Comparison of ENCODE assay signal across 7 cellular contexts in the genomic region with DNA sequence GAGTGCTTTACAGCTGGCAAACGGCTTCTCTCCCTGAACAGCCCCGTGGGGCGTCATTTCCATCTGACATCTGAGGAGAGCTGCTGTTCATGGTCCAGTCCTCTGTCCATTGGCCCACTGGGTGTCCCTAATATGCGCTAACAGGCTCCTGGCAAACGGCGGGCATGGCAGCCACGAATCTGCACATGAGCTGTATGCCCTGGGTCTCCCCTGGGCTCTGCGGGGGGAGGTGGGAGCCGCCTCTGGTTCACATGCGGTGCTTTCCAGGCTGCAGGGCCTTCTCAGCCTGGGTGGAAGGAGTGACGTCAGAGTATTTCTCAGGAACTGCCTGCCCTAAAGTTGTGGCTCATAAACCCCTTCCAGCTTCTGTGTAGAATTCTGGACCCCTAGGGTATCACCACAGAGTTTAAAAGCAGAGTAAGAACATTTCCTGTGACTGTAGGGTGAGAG.
DNase-seq lines count a peak whose midpoint lies in the region; ATAC-seq and TF ChIP-seq lines count a peak whose summit lies in the region.

No MANE protein-coding gene starts in this region.

- no peaks in the 10 kb centered on the region for H3K27me3 ChIP-seq in heart left ventricle

- whole genome bisulfite sequencing in heart left ventricle, 4 donors, result 1 to 6% (median 4%) methylated on average over 3 to 11 of the region's 11 CpGs

- no peaks in the 10 kb centered on the region for H3K9me3 ChIP-seq in heart left ventricle

- no peaks in the 10 kb centered on the region for H3K36me3 ChIP-seq in heart left ventricle

- TF ChIP-seq POLR2A in heart left ventricle (IDR thresholded peaks at IDR 0.05), result no peak

- H3K4me3 ChIP-seq in heart left ventricle, result peak overlapping the region in 3 of 12 donors; percentile 5 to 17 (median 10)

- DNase-seq in NCI-H526 (lab: John Stamatoyannopoulos, UW), result peak; percentile 34 to 58
- DNase-seq in activated T-helper 1 cell treated with Interleukin-2 at 50 U/mL for 16 hours (ENCODE audit: low read depth), result peak; percentile 35
- peak; percentile 73 to 84 (median 83) for DNase-seq in heart left ventricle
- peak; percentile 56 to 76 for DNase-seq in stimulated activated CD4-positive, alpha-beta T cell treated with anti-CD3 and anti-CD28 coated beads, Interleukin-12 subunit alpha, Interleukin-12 subunit beta, amount 100 ng/mL, for 24 hours (ENCODE audit: low read depth in 2 of 2)

- H3K27ac ChIP-seq in heart left ventricle, result peak overlapping the region; percentile 60 to 98 (median 84)

- TF ChIP-seq CTCF in heart left ventricle (IDR thresholded peaks at IDR 0.05), result peak in 1 of 12 donors; percentile 5

- intact Hi-C loops in heart left ventricle (cut with DNase I), result loop anchor here in 2 of 10 donors (5.0 kb wide), 1 partner anchor 37 kb away; no protein-coding TSS in a partner anchor

- ATAC-seq in GM21786 (IDR thresholded peaks at IDR 0.05; ENCODE audit: unreplicated experiment), result peak; percentile 30
- peak; percentile 40 to 77 (median 69) for ATAC-seq in heart left ventricle
- ATAC-seq in HG03439 (IDR thresholded peaks at IDR 0.05; ENCODE audit: unreplicated experiment), result no peak
- no peak for ATAC-seq in HG03280 (IDR thresholded peaks at IDR 0.05; ENCODE audit: unreplicated experiment)

- peaks cover 58 to 100% (median 99%) of the 10 kb centered on the region in 12 donors for H3K4me1 ChIP-seq in heart left ventricle

Comparison
In these comparisons a context has a peak if more than half of its experiments do, and no peak if none do; other contexts are left out.
1. ATAC-seq: peak in GM21786 (single experiment) and heart left ventricle (4 of 4); none in HG03439 (single experiment) and HG03280 (single experiment).
2. Peak in every context shown above with its lines, with median percentiles within 50 percentile points of each other: DNase-seq.